Comparison of ENCODE assay signal across 1 cellular context in the genomic region with DNA sequence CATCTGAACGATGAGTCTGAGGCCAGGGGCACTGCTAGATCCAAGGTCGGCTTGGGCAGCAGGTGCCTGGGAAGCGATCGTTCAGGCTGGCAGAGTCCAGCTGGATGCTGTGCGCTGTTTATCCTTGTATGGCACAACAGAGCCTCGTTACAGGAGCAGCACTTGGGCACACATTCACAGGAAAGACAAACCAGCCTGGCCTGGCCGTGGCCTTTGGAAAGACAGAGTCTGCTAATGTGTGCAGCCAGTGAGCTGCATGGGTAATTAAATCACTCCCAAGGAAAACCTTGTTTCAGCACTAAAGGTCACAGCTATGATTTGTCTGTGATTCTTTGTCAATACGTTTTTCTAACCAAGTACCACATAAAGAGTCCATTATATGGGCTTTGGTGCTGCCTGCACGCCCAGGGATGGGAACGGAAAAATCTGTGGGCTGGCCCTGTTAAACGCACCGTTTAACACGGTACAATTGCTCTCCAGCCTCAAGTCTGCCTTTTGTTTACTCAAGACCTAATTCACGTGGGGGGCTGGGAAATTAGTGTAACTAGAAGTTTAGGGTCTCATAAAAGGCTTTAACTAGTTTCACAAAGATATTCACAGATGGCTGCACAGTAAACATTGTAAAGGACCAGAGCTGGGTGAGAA.
TF ChIP-seq lines count a peak whose summit lies in the region.

No MANE protein-coding gene starts in this region.

TF ChIP-seq in HEK293, 187 proteins besides CTCF, POLR2A, EP300 and RAD21 (continued from another document and continues in another):
- TF ChIP-seq, protein P1, sequence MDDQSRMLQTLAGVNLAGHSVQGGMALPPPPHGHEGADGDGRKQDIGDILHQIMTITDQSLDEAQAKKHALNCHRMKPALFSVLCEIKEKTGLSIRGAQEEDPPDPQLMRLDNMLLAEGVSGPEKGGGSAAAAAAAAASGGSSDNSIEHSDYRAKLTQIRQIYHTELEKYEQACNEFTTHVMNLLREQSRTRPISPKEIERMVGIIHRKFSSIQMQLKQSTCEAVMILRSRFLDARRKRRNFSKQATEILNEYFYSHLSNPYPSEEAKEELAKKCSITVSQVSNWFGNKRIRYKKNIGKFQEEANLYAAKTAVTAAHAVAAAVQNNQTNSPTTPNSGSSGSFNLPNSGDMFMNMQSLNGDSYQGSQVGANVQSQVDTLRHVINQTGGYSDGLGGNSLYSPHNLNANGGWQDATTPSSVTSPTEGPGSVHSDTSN (CRISPR knock-in tag; IDR thresholded peaks at IDR 0.05) = no peak
- TF ChIP-seq ZNF843 (tag by site-specific recombination; IDR thresholded peaks at IDR 0.05) (peak; percentile 79), ZNF266 (tag by site-specific recombination; IDR thresholded peaks at IDR 0.05; ENCODE audit: low read depth) (no peak), ZNF510 (tag by site-specific recombination; IDR thresholded peaks at IDR 0.05; ENCODE audit: insufficient replicate concordance) (no peak), ZXDB (tag by site-specific recombination; IDR thresholded peaks at IDR 0.05) (no peak), ZNF658 (tag by site-specific recombination; IDR thresholded peaks at IDR 0.05) (no peak), WT1 (tag by site-specific recombination; IDR thresholded peaks at IDR 0.05) (peak; percentile 72), YY2 (tag by site-specific recombination; IDR thresholded peaks at IDR 0.05) (no peak), ZNF157 (tag by site-specific recombination; IDR thresholded peaks at IDR 0.05) (no peak), ZNF560 (tag by site-specific recombination; IDR thresholded peaks at IDR 0.05; ENCODE audit: borderline replicate concordance) (no peak), BCL11A (tag by site-specific recombination; IDR thresholded peaks at IDR 0.05; ENCODE audit: low read depth) (no peak), ZBTB7A (tag by site-specific recombination; IDR thresholded peaks at IDR 0.05; ENCODE audit: low read depth) (no peak), ZNF354C (tag by site-specific recombination; IDR thresholded peaks at IDR 0.05; ENCODE audit: borderline replicate concordance, low read depth) (no peak), MYNN (tag by site-specific recombination; IDR thresholded peaks at IDR 0.05; ENCODE audit: borderline replicate concordance) (no peak), TRIM28 (IDR thresholded peaks at IDR 0.05; ENCODE audit: borderline replicate concordance, low read length) (peak; percentile 84), FEZF1 (tag by site-specific recombination; IDR thresholded peaks at IDR 0.05) (peak; percentile 80), KLF7 (tag by site-specific recombination; IDR thresholded peaks at IDR 0.05; ENCODE audit: borderline replicate concordance) (no peak), ZBTB1 (tag by site-specific recombination; IDR thresholded peaks at IDR 0.05) (no peak), ZNF426 (tag by site-specific recombination; IDR thresholded peaks at IDR 0.05) (no peak), ZNF548 (tag by site-specific recombination; IDR thresholded peaks at IDR 0.05) (no peak), ZFP3 (tag by site-specific recombination; IDR thresholded peaks at IDR 0.05; ENCODE audit: low read depth) (no peak), ZNF585B (tag by site-specific recombination; IDR thresholded peaks at IDR 0.05) (no peak), ZNF768 (tag by site-specific recombination; IDR thresholded peaks at IDR 0.05) (no peak), BCL11B (tag by site-specific recombination; IDR thresholded peaks at IDR 0.05; ENCODE audit: low read depth) (no peak), ZFP69B (tag by site-specific recombination; IDR thresholded peaks at IDR 0.05) (no peak), ZFHX2 (tag by site-specific recombination; conservative IDR thresholded peaks at IDR 0.05) (peak; percentile 76), SP7 (tag by site-specific recombination; IDR thresholded peaks at IDR 0.05) (no peak), ZNF664 (tag by site-specific recombination; IDR thresholded peaks at IDR 0.05) (no peak), ZNF174 (tag by site-specific recombination; IDR thresholded peaks at IDR 0.05) (no peak), ZNF600 (tag by site-specific recombination; IDR thresholded peaks at IDR 0.05) (no peak), ZNF324 (tag by site-specific recombination; IDR thresholded peaks at IDR 0.05) (no peak), ZNF292 (tag by site-specific recombination; IDR thresholded peaks at IDR 0.05; ENCODE audit: borderline replicate concordance, low read depth) (no peak), ZNF311 (tag by site-specific recombination; IDR thresholded peaks at IDR 0.05; ENCODE audit: borderline replicate concordance) (no peak), GLIS1 (tag by site-specific recombination; IDR thresholded peaks at IDR 0.05) (peak; percentile 78), KLF9 (tag by site-specific recombination; IDR thresholded peaks at IDR 0.05; ENCODE audit: low read depth) (no peak), ZNF335 (tag by site-specific recombination; conservative IDR thresholded peaks at IDR 0.05) (no peak), SCRT1 (tag by site-specific recombination; IDR thresholded peaks at IDR 0.05; ENCODE audit: borderline replicate concordance) (no peak)
- TF ChIP-seq, protein P2, sequence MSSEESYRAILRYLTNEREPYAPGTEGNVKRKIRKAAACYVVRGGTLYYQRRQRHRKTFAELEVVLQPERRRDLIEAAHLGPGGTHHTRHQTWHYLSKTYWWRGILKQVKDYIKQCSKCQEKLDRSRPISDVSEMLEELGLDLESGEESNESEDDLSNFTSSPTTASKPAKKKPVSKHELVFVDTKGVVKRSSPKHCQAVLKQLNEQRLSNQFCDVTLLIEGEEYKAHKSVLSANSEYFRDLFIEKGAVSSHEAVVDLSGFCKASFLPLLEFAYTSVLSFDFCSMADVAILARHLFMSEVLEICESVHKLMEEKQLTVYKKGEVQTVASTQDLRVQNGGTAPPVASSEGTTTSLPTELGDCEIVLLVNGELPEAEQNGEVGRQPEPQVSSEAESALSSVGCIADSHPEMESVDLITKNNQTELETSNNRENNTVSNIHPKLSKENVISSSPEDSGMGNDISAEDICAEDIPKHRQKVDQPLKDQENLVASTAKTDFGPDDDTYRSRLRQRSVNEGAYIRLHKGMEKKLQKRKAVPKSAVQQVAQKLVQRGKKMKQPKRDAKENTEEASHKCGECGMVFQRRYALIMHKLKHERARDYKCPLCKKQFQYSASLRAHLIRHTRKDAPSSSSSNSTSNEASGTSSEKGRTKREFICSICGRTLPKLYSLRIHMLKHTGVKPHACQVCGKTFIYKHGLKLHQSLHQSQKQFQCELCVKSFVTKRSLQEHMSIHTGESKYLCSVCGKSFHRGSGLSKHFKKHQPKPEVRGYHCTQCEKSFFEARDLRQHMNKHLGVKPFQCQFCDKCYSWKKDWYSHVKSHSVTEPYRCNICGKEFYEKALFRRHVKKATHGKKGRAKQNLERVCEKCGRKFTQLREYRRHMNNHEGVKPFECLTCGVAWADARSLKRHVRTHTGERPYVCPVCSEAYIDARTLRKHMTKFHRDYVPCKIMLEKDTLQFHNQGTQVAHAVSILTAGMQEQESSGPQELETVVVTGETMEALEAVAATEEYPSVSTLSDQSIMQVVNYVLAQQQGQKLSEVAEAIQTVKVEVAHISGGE (tag by site-specific recombination; conservative IDR thresholded peaks at IDR 0.05; ENCODE audit: low read depth) = no peak
- TF ChIP-seq, protein P3, sequence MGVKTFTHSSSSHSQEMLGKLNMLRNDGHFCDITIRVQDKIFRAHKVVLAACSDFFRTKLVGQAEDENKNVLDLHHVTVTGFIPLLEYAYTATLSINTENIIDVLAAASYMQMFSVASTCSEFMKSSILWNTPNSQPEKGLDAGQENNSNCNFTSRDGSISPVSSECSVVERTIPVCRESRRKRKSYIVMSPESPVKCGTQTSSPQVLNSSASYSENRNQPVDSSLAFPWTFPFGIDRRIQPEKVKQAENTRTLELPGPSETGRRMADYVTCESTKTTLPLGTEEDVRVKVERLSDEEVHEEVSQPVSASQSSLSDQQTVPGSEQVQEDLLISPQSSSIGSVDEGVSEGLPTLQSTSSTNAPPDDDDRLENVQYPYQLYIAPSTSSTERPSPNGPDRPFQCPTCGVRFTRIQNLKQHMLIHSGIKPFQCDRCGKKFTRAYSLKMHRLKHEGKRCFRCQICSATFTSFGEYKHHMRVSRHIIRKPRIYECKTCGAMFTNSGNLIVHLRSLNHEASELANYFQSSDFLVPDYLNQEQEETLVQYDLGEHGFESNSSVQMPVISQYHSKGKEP (tag by site-specific recombination; IDR thresholded peaks at IDR 0.05) = peak; percentile 51; the same call in 1 of the 2 replicates
- TF ChIP-seq, protein P4, sequence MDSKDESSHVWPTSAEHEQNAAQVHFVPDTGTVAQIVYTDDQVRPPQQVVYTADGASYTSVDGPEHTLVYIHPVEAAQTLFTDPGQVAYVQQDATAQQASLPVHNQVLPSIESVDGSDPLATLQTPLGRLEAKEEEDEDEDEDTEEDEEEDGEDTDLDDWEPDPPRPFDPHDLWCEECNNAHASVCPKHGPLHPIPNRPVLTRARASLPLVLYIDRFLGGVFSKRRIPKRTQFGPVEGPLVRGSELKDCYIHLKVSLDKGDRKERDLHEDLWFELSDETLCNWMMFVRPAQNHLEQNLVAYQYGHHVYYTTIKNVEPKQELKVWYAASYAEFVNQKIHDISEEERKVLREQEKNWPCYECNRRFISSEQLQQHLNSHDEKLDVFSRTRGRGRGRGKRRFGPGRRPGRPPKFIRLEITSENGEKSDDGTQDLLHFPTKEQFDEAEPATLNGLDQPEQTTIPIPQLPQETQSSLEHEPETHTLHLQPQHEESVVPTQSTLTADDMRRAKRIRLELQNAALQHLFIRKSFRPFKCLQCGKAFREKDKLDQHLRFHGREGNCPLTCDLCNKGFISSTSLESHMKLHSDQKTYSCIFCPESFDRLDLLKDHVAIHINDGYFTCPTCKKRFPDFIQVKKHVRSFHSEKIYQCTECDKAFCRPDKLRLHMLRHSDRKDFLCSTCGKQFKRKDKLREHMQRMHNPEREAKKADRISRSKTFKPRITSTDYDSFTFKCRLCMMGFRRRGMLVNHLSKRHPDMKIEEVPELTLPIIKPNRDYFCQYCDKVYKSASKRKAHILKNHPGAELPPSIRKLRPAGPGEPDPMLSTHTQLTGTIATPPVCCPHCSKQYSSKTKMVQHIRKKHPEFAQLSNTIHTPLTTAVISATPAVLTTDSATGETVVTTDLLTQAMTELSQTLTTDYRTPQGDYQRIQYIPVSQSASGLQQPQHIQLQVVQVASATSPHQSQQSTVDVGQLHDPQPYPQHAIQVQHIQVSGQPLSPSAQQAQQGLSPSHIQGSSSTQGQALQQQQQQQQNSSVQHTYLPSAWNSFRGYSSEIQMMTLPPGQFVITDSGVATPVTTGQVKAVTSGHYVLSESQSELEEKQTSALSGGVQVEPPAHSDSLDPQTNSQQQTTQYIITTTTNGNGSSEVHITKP (tag by site-specific recombination; IDR thresholded peaks at IDR 0.05) = no peak
- TF ChIP-seq, protein P5, sequence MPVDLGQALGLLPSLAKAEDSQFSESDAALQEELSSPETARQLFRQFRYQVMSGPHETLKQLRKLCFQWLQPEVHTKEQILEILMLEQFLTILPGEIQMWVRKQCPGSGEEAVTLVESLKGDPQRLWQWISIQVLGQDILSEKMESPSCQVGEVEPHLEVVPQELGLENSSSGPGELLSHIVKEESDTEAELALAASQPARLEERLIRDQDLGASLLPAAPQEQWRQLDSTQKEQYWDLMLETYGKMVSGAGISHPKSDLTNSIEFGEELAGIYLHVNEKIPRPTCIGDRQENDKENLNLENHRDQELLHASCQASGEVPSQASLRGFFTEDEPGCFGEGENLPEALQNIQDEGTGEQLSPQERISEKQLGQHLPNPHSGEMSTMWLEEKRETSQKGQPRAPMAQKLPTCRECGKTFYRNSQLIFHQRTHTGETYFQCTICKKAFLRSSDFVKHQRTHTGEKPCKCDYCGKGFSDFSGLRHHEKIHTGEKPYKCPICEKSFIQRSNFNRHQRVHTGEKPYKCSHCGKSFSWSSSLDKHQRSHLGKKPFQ (tag by site-specific recombination; IDR thresholded peaks at IDR 0.05) = peak; percentile 76
- TF ChIP-seq, protein P6, sequence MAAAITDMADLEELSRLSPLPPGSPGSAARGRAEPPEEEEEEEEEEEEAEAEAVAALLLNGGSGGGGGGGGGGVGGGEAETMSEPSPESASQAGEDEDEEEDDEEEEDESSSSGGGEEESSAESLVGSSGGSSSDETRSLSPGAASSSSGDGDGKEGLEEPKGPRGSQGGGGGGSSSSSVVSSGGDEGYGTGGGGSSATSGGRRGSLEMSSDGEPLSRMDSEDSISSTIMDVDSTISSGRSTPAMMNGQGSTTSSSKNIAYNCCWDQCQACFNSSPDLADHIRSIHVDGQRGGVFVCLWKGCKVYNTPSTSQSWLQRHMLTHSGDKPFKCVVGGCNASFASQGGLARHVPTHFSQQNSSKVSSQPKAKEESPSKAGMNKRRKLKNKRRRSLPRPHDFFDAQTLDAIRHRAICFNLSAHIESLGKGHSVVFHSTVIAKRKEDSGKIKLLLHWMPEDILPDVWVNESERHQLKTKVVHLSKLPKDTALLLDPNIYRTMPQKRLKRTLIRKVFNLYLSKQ (tag by site-specific recombination; IDR thresholded peaks at IDR 0.05; ENCODE audit: borderline replicate concordance) = no peak
- TF ChIP-seq, protein P7, sequence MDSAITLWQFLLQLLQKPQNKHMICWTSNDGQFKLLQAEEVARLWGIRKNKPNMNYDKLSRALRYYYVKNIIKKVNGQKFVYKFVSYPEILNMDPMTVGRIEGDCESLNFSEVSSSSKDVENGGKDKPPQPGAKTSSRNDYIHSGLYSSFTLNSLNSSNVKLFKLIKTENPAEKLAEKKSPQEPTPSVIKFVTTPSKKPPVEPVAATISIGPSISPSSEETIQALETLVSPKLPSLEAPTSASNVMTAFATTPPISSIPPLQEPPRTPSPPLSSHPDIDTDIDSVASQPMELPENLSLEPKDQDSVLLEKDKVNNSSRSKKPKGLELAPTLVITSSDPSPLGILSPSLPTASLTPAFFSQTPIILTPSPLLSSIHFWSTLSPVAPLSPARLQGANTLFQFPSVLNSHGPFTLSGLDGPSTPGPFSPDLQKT (IDR thresholded peaks at IDR 0.05; ENCODE audit: borderline replicate concordance, low read depth, low read length) = no peak
- TF ChIP-seq, protein P8, sequence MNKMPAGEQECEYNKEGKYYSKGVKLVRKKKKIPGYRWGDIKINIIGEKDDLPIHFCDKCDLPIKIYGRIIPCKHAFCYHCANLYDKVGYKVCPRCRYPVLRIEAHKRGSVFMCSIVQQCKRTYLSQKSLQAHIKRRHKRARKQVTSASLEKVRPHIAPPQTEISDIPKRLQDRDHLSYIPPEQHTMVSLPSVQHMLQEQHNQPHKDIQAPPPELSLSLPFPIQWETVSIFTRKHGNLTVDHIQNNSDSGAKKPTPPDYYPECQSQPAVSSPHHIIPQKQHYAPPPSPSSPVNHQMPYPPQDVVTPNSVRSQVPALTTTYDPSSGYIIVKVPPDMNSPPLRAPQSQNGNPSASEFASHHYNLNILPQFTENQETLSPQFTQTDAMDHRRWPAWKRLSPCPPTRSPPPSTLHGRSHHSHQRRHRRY (tag by site-specific recombination; IDR thresholded peaks at IDR 0.05) = no peak
